ENCODE assay signal across 14 cellular contexts in genomic region chr22:18067548-18068341, GRCh38. TPM values are rescaled to one million over a fixed set of nuclear protein-coding genes. Genes with fewer than 3 reads are reported as not detected.
DNase-seq lines count a peak whose midpoint lies in the region; ATAC-seq and TF ChIP-seq lines count a peak whose summit lies in the region.
"Had no signal": no experiment of that assay in that cellular context is flagged by ENCODE, and none has a peak within 500 bp of the region (broad histone marks: within the 10 kb centered on the region; RNA-seq: fewer than 3 reads in every experiment).

No MANE protein-coding gene starts in this region.

- intact Hi-C loops in heart left ventricle (cut with DNase I), result loop anchor here in 5 of 10 donors (5.0 kb wide), 5 partner anchors 35 to 160 kb away; no protein-coding TSS in a partner anchor
- intact Hi-C loops in posterior vena cava (cut with DNase I), result loop anchor here in 1 of 2 donors (10.0 kb wide), 1 partner anchor 53 kb away; no protein-coding TSS in a partner anchor

- no peak for TF ChIP-seq CTCF in heart left ventricle (IDR thresholded peaks at IDR 0.05)

- H3K4me3 ChIP-seq in heart left ventricle, result peak overlapping the region in 1 of 12 donors; percentile 33

- peaks cover 0 to 27% (median 8%) of the 10 kb centered on the region in 12 donors for H3K4me1 ChIP-seq in heart left ventricle

- peak; percentile 39 for DNase-seq in activated effector memory CD4-positive, alpha-beta T cell treated with anti-CD3 and anti-CD28 coated beads, Interleukin-2, amount 50 U/mL, for 16 hours
- no peak for DNase-seq in activated effector memory CD4-positive, alpha-beta T cell treated with Interleukin-2 at 50 U/mL for 16 hours
- DNase-seq in heart left ventricle, result peak in 1 of 5 donors; percentile 33
- peak; percentile 62 for DNase-seq in posterior vena cava (ENCODE audit: low spot score)
- no peak for DNase-seq in central memory CD4-positive, alpha-beta T cell
- no peak for DNase-seq in stimulated activated CD8-positive, alpha-beta memory T cell treated with anti-CD3 and anti-CD28 coated beads, Interleukin-4, amount 100 ng/mL, for 48 hours
- DNase-seq: activated gamma-delta T cell; cerebellar nuclear complex; nucleus accumbens; stimulated activated CD4-positive, alpha-beta T cell treated with anti-CD3 and anti-CD28 coated beads, Interleukin-1b, Interleukin-23, amount 100 ng/mL, for 48 hours; stimulated activated naive CD4-positive, alpha-beta T cell treated with Interleukin-2 at 50 U/mL for 16 hours; SW 1271 had no signal

- TF ChIP-seq POLR2A in heart left ventricle (IDR thresholded peaks at IDR 0.05), result no peak

- H3K27ac ChIP-seq in heart left ventricle, result peak overlapping the region in 11 of 12 donors; percentile 39 to 97 (median 80)

- H3K27me3 ChIP-seq in heart left ventricle, result peaks cover 0 to 8% (median 0%) of the 10 kb centered on the region in 9 donors

- ATAC-seq in heart left ventricle (peak; percentile 23 to 48 (median 40)), HG03108 (IDR thresholded peaks at IDR 0.05; ENCODE audit: unreplicated experiment) (no peak), HG03159 (IDR thresholded peaks at IDR 0.05; ENCODE audit: unreplicated experiment) (no peak)

- H3K36me3 ChIP-seq in heart left ventricle, result no peaks in the 10 kb centered on the region

- H3K9me3 ChIP-seq in heart left ventricle, result no peaks in the 10 kb centered on the region

- 47 to 51% (median 48%) methylated on average over 14 of the region's 14 CpGs for WGBS in heart left ventricle, 4 donors

RNA-seq across cellular contexts. Expression of gene PEX26, which starts 10.0 kb away (rescaled TPM):
- 10 to 100 TPM; 15.8 to 27.3 (median 22.0) TPM for total RNA-seq in heart left ventricle
- 10 to 100 TPM; 11.7 to 21.9 TPM for polyA plus RNA-seq in heart left ventricle
- 10 to 100 TPM; 25.5 to 28.5 TPM for total RNA-seq in posterior vena cava

RNA-seq across cellular contexts. Expression of gene TUBA8, which starts 42.9 kb away (rescaled TPM):
- 100 to 1,000 TPM in 4 of 9 donors, 10 to 100 TPM in 5; 56.3 to 183 (median 92.2) TPM for total RNA-seq in heart left ventricle
- polyA plus RNA-seq in heart left ventricle, result 100 to 1,000 TPM in 1 of 2 donors, 10 to 100 TPM in 1; 44.1 to 338 TPM
- 1 to 10 TPM; 2.3 to 2.8 TPM for total RNA-seq in posterior vena cava

RNA-seq across cellular contexts. Expression of gene MICAL3, which starts 43.4 kb away (rescaled TPM):
- total RNA-seq in heart left ventricle (100 to 1,000 TPM in 5 of 9 donors, 10 to 100 TPM in 4; 41.3 to 125 (median 101) TPM), posterior vena cava (100 to 1,000 TPM; 106 to 114 TPM)
- polyA plus RNA-seq in heart left ventricle, result 10 to 100 TPM; 45.1 to 51.6 TPM

Comparison
In these comparisons a context has a peak if more than half of its experiments do, and no peak if none do; other contexts are left out.
1. DNase-seq: peak in activated effector memory CD4-positive, alpha-beta T cell treated with anti-CD3 and anti-CD28 coated beads, Interleukin-2, amount 50 U/mL, for 16 hours (single experiment) and posterior vena cava (single experiment); none in activated effector memory CD4-positive, alpha-beta T cell treated with Interleukin-2 at 50 U/mL for 16 hours (single experiment), central memory CD4-positive, alpha-beta T cell (single experiment) and stimulated activated CD8-positive, alpha-beta memory T cell treated with anti-CD3 and anti-CD28 coated beads, Interleukin-4, amount 100 ng/mL, for 48 hours (single experiment).
2. ATAC-seq: peak in heart left ventricle (4 of 4); none in HG03108 (single experiment) and HG03159 (single experiment).
3. RNA of gene TUBA8, which starts 42.9 kb away (total RNA-seq): 56.3 to 183 TPM in heart left ventricle; 2.3 to 2.8 TPM in posterior vena cava; every median in the first group is over 10 times any median in the second.